In the genomic region with DNA sequence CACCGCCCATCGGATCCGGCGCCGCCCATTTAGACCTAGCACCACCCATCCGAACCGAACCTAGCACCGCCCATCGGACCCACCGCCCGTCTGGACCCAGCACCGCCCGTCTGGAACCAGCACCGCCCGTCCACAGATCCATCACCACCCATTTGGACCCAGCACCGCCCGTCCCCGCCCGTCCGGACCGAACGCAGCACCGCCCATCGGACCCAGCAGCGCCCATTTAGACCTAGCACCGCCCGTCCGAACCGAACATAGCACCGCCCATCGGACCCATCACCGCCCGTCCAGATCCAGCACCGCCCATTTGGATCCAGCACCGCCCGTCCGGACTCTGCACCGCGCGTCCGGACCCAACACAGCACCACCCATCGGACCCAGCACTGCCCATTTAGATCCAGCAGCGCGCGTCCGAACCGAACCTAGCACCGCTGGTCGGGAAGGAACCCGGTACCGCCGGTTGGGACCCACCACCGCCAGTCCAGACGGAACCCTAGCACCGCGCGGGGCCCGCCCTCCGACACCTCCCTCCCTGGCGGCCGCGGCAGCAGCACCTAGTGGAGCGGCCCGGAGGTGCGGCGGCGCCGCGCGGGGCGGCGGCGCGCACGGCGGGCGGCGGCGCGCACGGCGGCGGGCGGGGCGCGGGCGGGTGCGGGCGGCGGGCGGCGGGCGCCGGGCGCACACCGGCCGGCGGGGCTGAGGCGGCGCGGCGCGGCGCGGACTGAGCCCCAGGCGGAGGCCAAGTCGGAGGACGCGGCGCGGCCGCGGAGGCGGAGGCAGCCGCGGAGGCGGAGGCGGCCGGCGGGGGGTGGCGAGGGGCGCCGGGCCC, we compare ENCODE assay signal across 7 cellular contexts. TPM values are rescaled to one million over a fixed set of nuclear protein-coding genes. Genes with fewer than 3 reads are reported as not detected.
A peak's percentile ranks its signal among the peaks of the same experiment; 100 is the strongest.
DNase-seq lines count a peak whose midpoint lies in the region; ATAC-seq, FAIRE-seq and TF ChIP-seq lines count a peak whose summit lies in the region.

A gene with protein sequence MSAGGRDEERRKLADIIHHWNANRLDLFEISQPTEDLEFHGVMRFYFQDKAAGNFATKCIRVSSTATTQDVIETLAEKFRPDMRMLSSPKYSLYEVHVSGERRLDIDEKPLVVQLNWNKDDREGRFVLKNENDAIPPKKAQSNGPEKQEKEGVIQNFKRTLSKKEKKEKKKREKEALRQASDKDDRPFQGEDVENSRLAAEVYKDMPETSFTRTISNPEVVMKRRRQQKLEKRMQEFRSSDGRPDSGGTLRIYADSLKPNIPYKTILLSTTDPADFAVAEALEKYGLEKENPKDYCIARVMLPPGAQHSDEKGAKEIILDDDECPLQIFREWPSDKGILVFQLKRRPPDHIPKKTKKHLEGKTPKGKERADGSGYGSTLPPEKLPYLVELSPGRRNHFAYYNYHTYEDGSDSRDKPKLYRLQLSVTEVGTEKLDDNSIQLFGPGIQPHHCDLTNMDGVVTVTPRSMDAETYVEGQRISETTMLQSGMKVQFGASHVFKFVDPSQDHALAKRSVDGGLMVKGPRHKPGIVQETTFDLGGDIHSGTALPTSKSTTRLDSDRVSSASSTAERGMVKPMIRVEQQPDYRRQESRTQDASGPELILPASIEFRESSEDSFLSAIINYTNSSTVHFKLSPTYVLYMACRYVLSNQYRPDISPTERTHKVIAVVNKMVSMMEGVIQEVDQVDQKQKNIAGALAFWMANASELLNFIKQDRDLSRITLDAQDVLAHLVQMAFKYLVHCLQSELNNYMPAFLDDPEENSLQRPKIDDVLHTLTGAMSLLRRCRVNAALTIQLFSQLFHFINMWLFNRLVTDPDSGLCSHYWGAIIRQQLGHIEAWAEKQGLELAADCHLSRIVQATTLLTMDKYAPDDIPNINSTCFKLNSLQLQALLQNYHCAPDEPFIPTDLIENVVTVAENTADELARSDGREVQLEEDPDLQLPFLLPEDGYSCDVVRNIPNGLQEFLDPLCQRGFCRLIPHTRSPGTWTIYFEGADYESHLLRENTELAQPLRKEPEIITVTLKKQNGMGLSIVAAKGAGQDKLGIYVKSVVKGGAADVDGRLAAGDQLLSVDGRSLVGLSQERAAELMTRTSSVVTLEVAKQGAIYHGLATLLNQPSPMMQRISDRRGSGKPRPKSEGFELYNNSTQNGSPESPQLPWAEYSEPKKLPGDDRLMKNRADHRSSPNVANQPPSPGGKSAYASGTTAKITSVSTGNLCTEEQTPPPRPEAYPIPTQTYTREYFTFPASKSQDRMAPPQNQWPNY (N-terminal part only) (plus strand): TSS at position 682 of the 832 bp plus-strand sequence. CDS start 222 bp downstream, outside the sequence.

- no peak for TF ChIP-seq CTCF in colonic mucosa (IDR thresholded peaks at IDR 0.05)

- no peak for FAIRE-seq in GM18507 (lab: Jason Lieb, UNC)

- H3K4me1 Mint-ChIP-seq in activated CD4-positive, alpha-beta T cell treated with anti-CD3 and anti-CD28 coated beads for 36 hours = peaks cover 24% of the 10 kb centered on the region

- H3K9ac ChIP-seq in colonic mucosa (ENCODE audit: low read depth in 2 of 2, low read length in 2 of 2) = peak within 1 kb of the TSS; percentile 81 to 86

- H3K4me3 Mint-ChIP-seq in activated CD4-positive, alpha-beta T cell treated with anti-CD3 and anti-CD28 coated beads for 36 hours = peak within 1 kb of the TSS; percentile 76

- intact Hi-C loops in activated CD4-positive, alpha-beta T cell treated with anti-CD3 and anti-CD28 coated beads for 36 hours (cut with DNase I, micrococcal nuclease) = loop anchor here (2.0 to 10.0 kb wide), 5 partner anchors 120 to 1898 kb away; a partner anchor contains a TSS
- intact Hi-C loops in colonic mucosa (cut with DNase I) = no loop called here

- peak within 1 kb of the TSS; percentile 56 for H3K4me3 ChIP-seq in colonic mucosa

- no peaks in the 10 kb centered on the region for H3K27me3 ChIP-seq in colonic mucosa

- DNase-seq in GM18507 (ENCODE audit: extremely low spot score, insufficient read length, low read depth) = peak; percentile 73
- peak; percentile 23 for DNase-seq in NCI-H128 (lab: John Stamatoyannopoulos, UW; ENCODE audit: unreplicated experiment)
- peak; percentile 80 for DNase-seq in activated CD4-positive, alpha-beta T cell treated with anti-CD3 and anti-CD28 coated beads for 36 hours
- peak; percentile 85 for DNase-seq in colonic mucosa
- peak; percentile 84 for DNase-seq in left lobe of liver (ENCODE audit: low spot score)
- DNase-seq in stimulated activated CD4-positive, alpha-beta T cell treated with anti-CD3 and anti-CD28 coated beads, Interleukin-1b, Interleukin-23, amount 100 ng/mL, for 48 hours = peak; percentile 55

- CTCF ChIA-PET in activated CD4-positive, alpha-beta T cell treated with anti-CD3 and anti-CD28 coated beads for 36 hours (lab: Charles Lee) = interaction anchor here (0.6 kb wide), 1 partner anchor 10 kb away, joined by 3 read pairs; no protein-coding TSS in a partner anchor

- H3K9me3 ChIP-seq in colonic mucosa = no peaks in the 10 kb centered on the region

- H3K9me3 Mint-ChIP-seq in activated CD4-positive, alpha-beta T cell treated with anti-CD3 and anti-CD28 coated beads for 36 hours (ENCODE audit: low read depth) = no peaks in the 10 kb centered on the region

- H3K36me3 Mint-ChIP-seq in activated CD4-positive, alpha-beta T cell treated with anti-CD3 and anti-CD28 coated beads for 36 hours (ENCODE audit: low read depth) = no peaks in the 10 kb centered on the region

- peaks cover 58% of the 10 kb centered on the region for H3K27me3 Mint-ChIP-seq in activated CD4-positive, alpha-beta T cell treated with anti-CD3 and anti-CD28 coated beads for 36 hours

- no peaks in the 10 kb centered on the region for H3K36me3 ChIP-seq in colonic mucosa

- POLR2A ChIA-PET in activated CD4-positive, alpha-beta T cell treated with anti-CD3 and anti-CD28 coated beads for 36 hours (lab: Charles Lee) = no interaction called here

- ATAC-seq in HG02571 (IDR thresholded peaks at IDR 0.05; ENCODE audit: unreplicated experiment) = peak; percentile 76
- ATAC-seq in activated CD4-positive, alpha-beta T cell treated with anti-CD3 and anti-CD28 coated beads for 36 hours = peak; percentile 92
- ATAC-seq in left lobe of liver = peak; percentile 77

- H3K4me1 ChIP-seq in colonic mucosa = no peaks in the 10 kb centered on the region

- H3K27ac Mint-ChIP-seq in activated CD4-positive, alpha-beta T cell treated with anti-CD3 and anti-CD28 coated beads for 36 hours = peak within 1 kb of the TSS; percentile 8

- peak within 1 kb of the TSS; percentile 77 for H3K27ac ChIP-seq in colonic mucosa

RNA-seq across cellular contexts. Expression of the gene that starts here (rescaled TPM):
- 10 to 100 TPM; 11.9 to 14.0 TPM for total RNA-seq in activated CD4-positive, alpha-beta T cell treated with anti-CD3 and anti-CD28 coated beads for 36 hours
- total RNA-seq in colonic mucosa = 100 to 1,000 TPM; 213 to 232 TPM
- total RNA-seq in left lobe of liver = 92.5 TPM

Comparison
In these comparisons a context has a peak if more than half of its experiments do, and no peak if none do; other contexts are left out.
1. Peak in every context shown above with its lines: DNase-seq, ATAC-seq, H3K4me3 ChIP-seq and H3K27ac ChIP-seq.
2. DNase-seq: peak in every context shown above with its lines; median percentile 85 in colonic mucosa; 84 in left lobe of liver; 80 in activated CD4-positive, alpha-beta T cell treated with anti-CD3 and anti-CD28 coated beads for 36 hours; 73 in GM18507; 55 in stimulated activated CD4-positive, alpha-beta T cell treated with anti-CD3 and anti-CD28 coated beads, Interleukin-1b, Interleukin-23, amount 100 ng/mL, for 48 hours; 23 in NCI-H128.